Comparison of ENCODE assay signal across 15 cellular contexts in genomic region chr7:96589038-96589437, GRCh38.
DNase-seq lines count a peak whose midpoint lies in the region; ATAC-seq and TF ChIP-seq lines count a peak whose summit lies in the region.
"Had no signal": no experiment of that assay in that cellular context is flagged by ENCODE, and none has a peak within 500 bp of the region (broad histone marks: within the 10 kb centered on the region; RNA-seq: fewer than 3 reads in every experiment).

No MANE protein-coding gene starts in this region.

- peaks cover 46% of the 10 kb centered on the region for H3K4me1 ChIP-seq in GM23338 (ENCODE audit: insufficient read depth)
- H3K4me1 ChIP-seq: BE2C had no signal

- no peaks in the 10 kb centered on the region; the same call in 1 of the 2 replicates for H3K36me3 ChIP-seq in GM23338 (ENCODE audit: insufficient read depth)
- H3K36me3 ChIP-seq: BE2C had no signal

- H3F3A ChIP-seq in GM23338 (replicated peaks; ENCODE audit: low read depth), result no peaks in the 10 kb centered on the region; the same call in 1 of the 2 replicates

- H3K4me3 ChIP-seq in GM23338, result no peak overlapping the region

- no peaks in the 10 kb centered on the region for H3K9me2 ChIP-seq in GM23338 (ENCODE audit: insufficient read depth)

- no peak overlapping the region for H3K27ac ChIP-seq in GM23338 (ENCODE audit: low read depth)
- no peak overlapping the region for H3K27ac ChIP-seq in RWPE1

- DNase-seq in GM23338 (ENCODE audit: low spot score), result no peak
- DNase-seq in NCI-H146 (lab: John Stamatoyannopoulos, UW), result peak; percentile 79
- DNase-seq in RWPE1 (ENCODE audit: low spot score), result peak; percentile 5
- DNase-seq in iPS-NIHi7 (ENCODE audit: extremely low spot score), result peak; percentile 34
- no peak for DNase-seq in AG08395 (ENCODE audit: low spot score)
- DNase-seq: BE2C; CD8-positive, alpha-beta T cell; KBM-7; NCI-H1092; NCI-H524 treated with DMSO at 0.1 percent for 48 hours; SIG-M5 had no signal

- peaks cover under 1% of the 10 kb centered on the region for H3K27me3 Mint-ChIP-seq in GM23338 (ENCODE audit: insufficient read depth, low read depth, poor library complexity)

- peaks cover 13% of the 10 kb centered on the region for H3K36me3 Mint-ChIP-seq in GM23338 (ENCODE audit: low read depth)
- H3K36me3 Mint-ChIP-seq: CD8-positive, alpha-beta T cell had no signal

- no peak overlapping the region for H3K27ac Mint-ChIP-seq in GM23338
- H3K27ac Mint-ChIP-seq: CD8-positive, alpha-beta T cell; T-helper 2 cell treated with Interferon-gamma antibody and Interleukin-4, amounts not matched to agents 5 μg/mL and 100 μg/mL, for 36 hours had no signal

- POLR2A ChIA-PET in RWPE1 (lab: Yijun Ruan, JAX; ENCODE audit: low non-redundant PET), result no interaction called here

- H2AFZ ChIP-seq in GM23338, result no peak overlapping the region

- no peaks in the 10 kb centered on the region for H3K27me3 ChIP-seq in GM23338 (ENCODE audit: insufficient read depth)
- H3K27me3 ChIP-seq: BE2C had no signal

- peaks cover 47% of the 10 kb centered on the region for H3K4me1 Mint-ChIP-seq in GM23338

- H3K4me2 ChIP-seq in GM23338, result no peak overlapping the region

- ATAC-seq in GM23338, result peak; percentile 26; the same call in 2 of the 3 replicates
- no peak for ATAC-seq in GM19452 (IDR thresholded peaks at IDR 0.05; ENCODE audit: unreplicated experiment)
- no peak for ATAC-seq in HG02970 (IDR thresholded peaks at IDR 0.05; ENCODE audit: low FRiP score, unreplicated experiment)
- ATAC-seq: CD8-positive, alpha-beta T cell; HCT116 had no signal

- peaks cover 17% of the 10 kb centered on the region for H3K9me3 Mint-ChIP-seq in GM23338
- H3K9me3 Mint-ChIP-seq: T-helper 2 cell treated with Interferon-gamma antibody and Interleukin-4, amounts not matched to agents 5 μg/mL and 100 μg/mL, for 36 hours had no signal

- no peaks in the 10 kb centered on the region for H4K20me1 ChIP-seq in GM23338 (replicated peaks; ENCODE audit: insufficient read depth)

- CTCF ChIA-PET in RWPE1 (lab: Yijun Ruan, JAX), result interaction anchor here (0.7 kb wide), 1 partner anchor 178 kb away, joined by 3 read pairs; no protein-coding TSS in a partner anchor

- H3K4me3 Mint-ChIP-seq in GM23338, result no peak overlapping the region
- H3K4me3 Mint-ChIP-seq: CD8-positive, alpha-beta T cell; T-helper 2 cell treated with Interferon-gamma antibody and Interleukin-4, amounts not matched to agents 5 μg/mL and 100 μg/mL, for 36 hours had no signal

- H3K79me2 ChIP-seq in GM23338 (replicated peaks; ENCODE audit: insufficient read depth), result no peaks in the 10 kb centered on the region

- TF ChIP-seq CTCF in GM23338 (conservative IDR thresholded peaks at IDR 0.05; ENCODE audit: low read depth in 2 of 2) (no peak), RWPE1 (conservative IDR thresholded peaks at IDR 0.05; ENCODE audit: low read depth) (no peak)

TF ChIP-seq in GM23338, 12 proteins besides CTCF, POLR2A, EP300 and RAD21 (continues in another document):
- TF ChIP-seq ZNF331 (CRISPR knock-in tag; IDR thresholded peaks at IDR 0.05; ENCODE audit: low read depth) (no peak), ZNF114 (CRISPR knock-in tag; IDR thresholded peaks at IDR 0.05) (no peak), EZH2phosphoT487 (IDR thresholded peaks at IDR 0.05; ENCODE audit: unreplicated experiment) (no peak), POLR2AphosphoS5 (IDR thresholded peaks at IDR 0.05; ENCODE audit: low read depth) (no peak), CREB1 (CRISPR knock-in tag; IDR thresholded peaks at IDR 0.05; ENCODE audit: low read depth) (no peak), NANOG (IDR thresholded peaks at IDR 0.05; ENCODE audit: borderline replicate concordance) (no peak), STAT1 (IDR thresholded peaks at IDR 0.05; ENCODE audit: unreplicated experiment) (no peak), EZH2 (IDR thresholded peaks at IDR 0.05; ENCODE audit: low read depth, unreplicated experiment) (no peak), JUNB (IDR thresholded peaks at IDR 0.05; ENCODE audit: unreplicated experiment) (no peak), ETS1 (IDR thresholded peaks at IDR 0.05) (no peak)
- TF ChIP-seq, protein P1, sequence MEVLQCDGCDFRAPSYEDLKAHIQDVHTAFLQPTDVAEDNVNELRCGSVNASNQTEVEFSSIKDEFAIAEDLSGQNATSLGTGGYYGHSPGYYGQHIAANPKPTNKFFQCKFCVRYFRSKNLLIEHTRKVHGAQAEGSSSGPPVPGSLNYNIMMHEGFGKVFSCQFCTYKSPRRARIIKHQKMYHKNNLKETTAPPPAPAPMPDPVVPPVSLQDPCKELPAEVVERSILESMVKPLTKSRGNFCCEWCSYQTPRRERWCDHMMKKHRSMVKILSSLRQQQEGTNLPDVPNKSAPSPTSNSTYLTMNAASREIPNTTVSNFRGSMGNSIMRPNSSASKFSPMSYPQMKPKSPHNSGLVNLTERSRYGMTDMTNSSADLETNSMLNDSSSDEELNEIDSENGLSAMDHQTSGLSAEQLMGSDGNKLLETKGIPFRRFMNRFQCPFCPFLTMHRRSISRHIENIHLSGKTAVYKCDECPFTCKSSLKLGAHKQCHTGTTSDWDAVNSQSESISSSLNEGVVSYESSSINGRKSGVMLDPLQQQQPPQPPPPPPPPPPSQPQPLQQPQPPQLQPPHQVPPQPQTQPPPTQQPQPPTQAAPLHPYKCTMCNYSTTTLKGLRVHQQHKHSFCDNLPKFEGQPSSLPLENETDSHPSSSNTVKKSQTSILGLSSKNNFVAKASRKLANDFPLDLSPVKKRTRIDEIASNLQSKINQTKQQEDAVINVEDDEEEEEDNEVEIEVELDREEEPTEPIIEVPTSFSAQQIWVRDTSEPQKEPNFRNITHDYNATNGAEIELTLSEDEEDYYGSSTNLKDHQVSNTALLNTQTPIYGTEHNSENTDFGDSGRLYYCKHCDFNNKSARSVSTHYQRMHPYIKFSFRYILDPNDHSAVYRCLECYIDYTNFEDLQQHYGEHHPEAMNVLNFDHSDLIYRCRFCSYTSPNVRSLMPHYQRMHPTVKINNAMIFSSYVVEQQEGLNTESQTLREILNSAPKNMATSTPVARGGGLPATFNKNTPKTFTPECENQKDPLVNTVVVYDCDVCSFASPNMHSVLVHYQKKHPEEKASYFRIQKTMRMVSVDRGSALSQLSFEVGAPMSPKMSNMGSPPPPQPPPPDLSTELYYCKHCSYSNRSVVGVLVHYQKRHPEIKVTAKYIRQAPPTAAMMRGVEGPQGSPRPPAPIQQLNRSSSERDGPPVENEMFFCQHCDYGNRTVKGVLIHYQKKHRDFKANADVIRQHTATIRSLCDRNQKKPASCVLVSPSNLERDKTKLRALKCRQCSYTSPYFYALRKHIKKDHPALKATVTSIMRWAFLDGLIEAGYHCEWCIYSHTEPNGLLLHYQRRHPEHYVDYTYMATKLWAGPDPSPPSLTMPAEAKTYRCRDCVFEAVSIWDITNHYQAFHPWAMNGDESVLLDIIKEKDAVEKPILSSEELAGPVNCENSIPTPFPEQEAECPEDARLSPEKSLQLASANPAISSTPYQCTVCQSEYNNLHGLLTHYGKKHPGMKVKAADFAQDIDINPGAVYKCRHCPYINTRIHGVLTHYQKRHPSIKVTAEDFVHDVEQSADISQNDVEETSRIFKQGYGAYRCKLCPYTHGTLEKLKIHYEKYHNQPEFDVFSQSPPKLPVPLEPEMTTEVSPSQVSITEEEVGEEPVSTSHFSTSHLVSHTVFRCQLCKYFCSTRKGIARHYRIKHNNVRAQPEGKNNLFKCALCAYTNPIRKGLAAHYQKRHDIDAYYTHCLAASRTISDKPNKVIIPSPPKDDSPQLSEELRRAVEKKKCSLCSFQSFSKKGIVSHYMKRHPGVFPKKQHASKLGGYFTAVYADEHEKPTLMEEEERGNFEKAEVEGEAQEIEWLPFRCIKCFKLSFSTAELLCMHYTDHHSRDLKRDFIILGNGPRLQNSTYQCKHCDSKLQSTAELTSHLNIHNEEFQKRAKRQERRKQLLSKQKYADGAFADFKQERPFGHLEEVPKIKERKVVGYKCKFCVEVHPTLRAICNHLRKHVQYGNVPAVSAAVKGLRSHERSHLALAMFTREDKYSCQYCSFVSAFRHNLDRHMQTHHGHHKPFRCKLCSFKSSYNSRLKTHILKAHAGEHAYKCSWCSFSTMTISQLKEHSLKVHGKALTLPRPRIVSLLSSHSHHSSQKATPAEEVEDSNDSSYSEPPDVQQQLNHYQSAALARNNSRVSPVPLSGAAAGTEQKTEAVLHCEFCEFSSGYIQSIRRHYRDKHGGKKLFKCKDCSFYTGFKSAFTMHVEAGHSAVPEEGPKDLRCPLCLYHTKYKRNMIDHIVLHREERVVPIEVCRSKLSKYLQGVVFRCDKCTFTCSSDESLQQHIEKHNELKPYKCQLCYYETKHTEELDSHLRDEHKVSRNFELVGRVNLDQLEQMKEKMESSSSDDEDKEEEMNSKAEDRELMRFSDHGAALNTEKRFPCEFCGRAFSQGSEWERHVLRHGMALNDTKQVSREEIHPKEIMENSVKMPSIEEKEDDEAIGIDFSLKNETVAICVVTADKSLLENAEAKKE (CRISPR knock-in tag; IDR thresholded peaks at IDR 0.05), result no peak

Comparison
In these comparisons a context has a peak if more than half of its experiments do, and no peak if none do; other contexts are left out.
1. DNase-seq: peak in NCI-H146 (single experiment), RWPE1 (single experiment) and iPS-NIHi7 (single experiment); none in GM23338 (single experiment) and AG08395 (single experiment).